In the genomic region with DNA sequence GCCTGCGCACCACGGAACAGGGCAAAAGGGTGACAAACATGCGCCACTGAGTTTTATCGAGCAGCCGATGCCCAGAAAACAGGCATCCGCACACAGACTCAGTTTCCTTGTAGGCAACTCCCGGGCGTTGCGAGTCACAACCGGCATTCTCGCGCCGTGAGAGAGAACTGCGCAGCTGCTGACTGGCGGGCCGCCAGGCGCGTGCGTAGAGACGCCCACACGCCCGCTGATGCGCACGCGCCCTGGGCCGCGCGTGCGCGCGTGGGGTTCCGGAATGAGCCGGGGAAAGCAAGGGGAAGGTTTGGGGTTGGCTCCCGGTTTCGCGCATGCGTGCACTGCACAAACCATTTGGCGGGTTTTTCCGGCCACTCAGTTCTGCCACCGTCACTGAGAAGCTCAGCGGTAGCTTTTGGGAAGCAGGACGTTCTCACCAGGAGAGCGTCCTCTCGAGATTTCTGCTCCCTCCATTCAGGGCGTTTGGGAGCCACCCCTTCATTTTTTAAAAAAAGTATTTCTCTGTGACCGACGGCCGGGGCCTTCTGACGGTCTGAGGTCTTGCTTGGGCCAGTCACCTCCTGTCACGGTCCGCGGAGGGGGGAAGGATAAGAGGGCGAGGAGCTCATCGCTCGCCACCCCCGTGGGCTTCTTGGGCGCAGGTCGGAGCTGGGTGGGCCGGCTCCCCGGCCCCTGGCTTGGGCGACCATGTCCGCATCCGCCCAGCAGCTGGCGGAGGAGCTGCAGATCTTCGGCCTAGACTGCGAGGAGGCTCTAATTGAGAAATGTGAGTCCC, we compare ENCODE assay signal across 1 cellular context.
A peak's percentile ranks its signal among the peaks of the same experiment; 100 is the strongest.
TF ChIP-seq lines count a peak whose summit lies in the region.

Gene POLA2, plus strand, starts transcription at position 372 of the 790 bp plus-strand sequence. Its CDS starts 331 bp downstream, at position 703.

TF ChIP-seq in HepG2, 621 proteins besides CTCF, POLR2A, EP300 and RAD21 (continued from another document):
- TF ChIP-seq PRDM15 (CRISPR knock-in tag; IDR thresholded peaks at IDR 0.05) (no peak), ZNF326 (CRISPR knock-in tag; IDR thresholded peaks at IDR 0.05; ENCODE audit: borderline replicate concordance) (no peak), SOX6 (IDR thresholded peaks at IDR 0.05) (no peak), SOX6 (CRISPR knock-in tag; IDR thresholded peaks at IDR 0.05) (peak; percentile 46; the same call in 1 of the 2 replicates), MYNN (CRISPR knock-in tag; IDR thresholded peaks at IDR 0.05; ENCODE audit: low read depth) (0 out of 2 replicates have a peak, but pooled peaks have one; percentile 84), POLR2AphosphoS5 (IDR thresholded peaks at IDR 0.05; ENCODE audit: low read depth, low read length) (peak; percentile 92)
